ENCODE assay signal across 1 cellular context in genomic region chr4:83096397-83096796, GRCh38.
TF ChIP-seq lines count a peak whose summit lies in the region.

No MANE protein-coding gene starts in this region.

TF ChIP-seq in H1, 55 proteins besides CTCF, POLR2A, EP300 and RAD21:
- TF ChIP-seq YY1 (IDR thresholded peaks at IDR 0.05; ENCODE audit: low read depth, low read length) = no peak
- no peak for TF ChIP-seq SP2 (IDR thresholded peaks at IDR 0.05; ENCODE audit: low read length)
- no peak for TF ChIP-seq NANOG (IDR thresholded peaks at IDR 0.05; ENCODE audit: insufficient read depth, low read depth, low read length, poor library complexity, severe bottlenecking)
- no peak for TF ChIP-seq KDM5A (IDR thresholded peaks at IDR 0.05; ENCODE audit: low read length)
- no peak for TF ChIP-seq ASH2L (IDR thresholded peaks at IDR 0.05; ENCODE audit: low read length)
- no peak for TF ChIP-seq FOSL1 (IDR thresholded peaks at IDR 0.05; ENCODE audit: insufficient read depth, low read depth, low read length)
- TF ChIP-seq GABPA (IDR thresholded peaks at IDR 0.05; ENCODE audit: borderline replicate concordance, insufficient read depth, low read length) = no peak
- TF ChIP-seq JUND (IDR thresholded peaks at IDR 0.05; ENCODE audit: low read length) = no peak
- no peak for TF ChIP-seq ATF2 (IDR thresholded peaks at IDR 0.05; ENCODE audit: low read length)
- no peak for TF ChIP-seq RXRA (IDR thresholded peaks at IDR 0.05; ENCODE audit: insufficient read depth, low read depth, low read length)
